In genomic region chr16:59880626-59881025, GRCh38 we compare ENCODE assay signal across 25 cellular contexts.
DNase-seq lines count a peak whose midpoint lies in the region; ATAC-seq, FAIRE-seq and TF ChIP-seq lines count a peak whose summit lies in the region.
"Had no signal": no experiment of that assay in that cellular context is flagged by ENCODE, and none has a peak within 500 bp of the region (broad histone marks: within the 10 kb centered on the region; RNA-seq: fewer than 3 reads in every experiment).

No MANE protein-coding gene starts in this region.

- TF ChIP-seq POLR2A in GM12891 (IDR thresholded peaks at IDR 0.05; ENCODE audit: low read depth, low read length): no peak

- 79% methylated on average over 1 of the region's 1 CpG for WGBS in right cardiac atrium

- intact Hi-C loops in right cardiac atrium (cut with DNase I): no loop called here

- H3K4me3 ChIP-seq in choroid plexus epithelial cell (ENCODE audit: low read depth, low read length) (no peak overlapping the region), retinal pigment epithelial cell (ENCODE audit: low read length) (no peak overlapping the region), right cardiac atrium (ENCODE audit: low read length) (no peak overlapping the region)
- H3K4me3 ChIP-seq: K562 had no signal

- H3K27me3 ChIP-seq in foreskin keratinocyte (no peaks in the 10 kb centered on the region), right cardiac atrium (ENCODE audit: control insufficient read depth, insufficient read depth) (no peaks in the 10 kb centered on the region)

- TF ChIP-seq CTCF in choroid plexus epithelial cell (conservative IDR thresholded peaks at IDR 0.05; ENCODE audit: low read depth, low read length): no peak
- no peak for TF ChIP-seq CTCF in foreskin keratinocyte (conservative IDR thresholded peaks at IDR 0.05)
- no peak for TF ChIP-seq CTCF in retinal pigment epithelial cell (conservative IDR thresholded peaks at IDR 0.05; ENCODE audit: low read depth, low read length)

- H3K4me1 ChIP-seq in foreskin keratinocyte (peaks cover 5% of the 10 kb centered on the region), right cardiac atrium (ENCODE audit: control insufficient read depth, insufficient read depth, low read length) (no peaks in the 10 kb centered on the region)

- H3K27ac ChIP-seq in foreskin keratinocyte (no peak overlapping the region), substantia nigra (ENCODE audit: low read depth, low read length, poor library complexity, severe bottlenecking) (no peak overlapping the region), right cardiac atrium (ENCODE audit: low read length) (no peak overlapping the region)
- H3K27ac ChIP-seq: C4-2B, RWPE1 had no signal

- FAIRE-seq in GM12891 (lab: Jason Lieb, UNC): no peak
- FAIRE-seq: D721Med, K562 had no signal

- peak; percentile 45 for DNase-seq in M059J (ENCODE audit: low read depth)
- peak; percentile 7 for DNase-seq in choroid plexus epithelial cell (ENCODE audit: low read depth)
- peak; percentile 34 to 71 for DNase-seq in foreskin keratinocyte
- DNase-seq in retinal pigment epithelial cell (ENCODE audit: low read depth): peak; percentile 32
- no peak for DNase-seq in activated CD4-positive, alpha-beta T cell treated with anti-CD3 and anti-CD28 coated beads, Interleukin-2, amount 50 U/mL, for 1 hour
- no peak for DNase-seq in substantia nigra (lab: John Stamatoyannopoulos, UW)
- DNase-seq in GM12891 (ENCODE audit: insufficient read length, low spot score): no peak
- no peak for DNase-seq in right cardiac atrium
- DNase-seq: ACHN; AML-193; CD8-positive, alpha-beta memory T cell; DMS53; GDM1; NCI-H1092; NCI-H1436 treated with DMSO at 0.1 percent for 48 hours; NCI-H1930; NCI-H2227 treated with DMSO at 0.1 percent for 48 hours; NCI-H510A; NCI-H748 treated with DMSO at 0.1 percent for 48 hours; SIG-M5 had no signal

- H3K9me3 ChIP-seq in right cardiac atrium (ENCODE audit: control insufficient read depth, low read length): no peaks in the 10 kb centered on the region

- no peak for ATAC-seq in foreskin keratinocyte
- ATAC-seq in right cardiac atrium: no peak
- ATAC-seq: K562, SK-N-SH treated with all-trans-retinoic acid at 6 μM for 48 hours had no signal

TF ChIP-seq in GM12891, 5 proteins besides CTCF, POLR2A, EP300 and RAD21:
- no peak for TF ChIP-seq POU2F2 (IDR thresholded peaks at IDR 0.05; ENCODE audit: low read depth, low read length)
- TF ChIP-seq PAX5 (IDR thresholded peaks at IDR 0.05; ENCODE audit: insufficient read depth, low read length, severe bottlenecking): no peak
- no peak for TF ChIP-seq POLR2AphosphoS5 (IDR thresholded peaks at IDR 0.05; ENCODE audit: low read depth, low read length)
- TF ChIP-seq TAF1 (IDR thresholded peaks at IDR 0.05; ENCODE audit: low read depth, low read length): no peak
- TF ChIP-seq SPI1 (IDR thresholded peaks at IDR 0.05; ENCODE audit: low read depth, low read length): no peak

Comparison
In these comparisons a context has a peak if more than half of its experiments do, and no peak if none do; other contexts are left out.
1. DNase-seq: peak in M059J (single experiment), choroid plexus epithelial cell (single experiment), foreskin keratinocyte (2 of 2) and retinal pigment epithelial cell (single experiment); none in activated CD4-positive, alpha-beta T cell treated with anti-CD3 and anti-CD28 coated beads, Interleukin-2, amount 50 U/mL, for 1 hour (single experiment), substantia nigra (0 of 49), GM12891 (single experiment) and right cardiac atrium (0 of 3).